15 cellular contexts compared by ENCODE assay signal in genomic region chr4:8516061-8516573, GRCh38.
"Had no signal": no experiment of that assay in that cellular context is flagged by ENCODE, and none has a peak within 500 bp of the region (broad histone marks: within the 10 kb centered on the region; RNA-seq: fewer than 3 reads in every experiment).

No MANE protein-coding gene starts in this region.

- H3K27ac ChIP-seq: colonic mucosa, heart right ventricle, neutrophil, testis had no signal

- H3K36me3 ChIP-seq: colonic mucosa, heart right ventricle, neutrophil had no signal

- H3K27ac Mint-ChIP-seq: activated T-helper 2 cell treated with anti-CD3 and anti-CD28 coated beads, Interferon-gamma antibody, Interleukin-2, Interleukin-4, amounts not matched to agents 10 μg/mL and 5 μg/mL and 100 μg/mL, durations not matched to agents 14 hours and 24 hours and 36 hours had no signal

- H3K4me3 ChIP-seq: colonic mucosa, heart right ventricle, testis had no signal

- FAIRE-seq: TTC549 had no signal

- ATAC-seq: left ventricle myocardium superior; stimulated activated naive CD8-positive, alpha-beta T cell treated with anti-CD3 and anti-CD28 coated beads, Interleukin-15, Interleukin-2, amounts not matched to agents 100 U/mL and 50 U/mL, for 24 hours had no signal

- H3K9me3 ChIP-seq: colonic mucosa, neutrophil, testis had no signal

- H3K9me3 Mint-ChIP-seq: activated T-helper 2 cell treated with anti-CD3 and anti-CD28 coated beads, Interferon-gamma antibody, Interleukin-2, Interleukin-4, amounts not matched to agents 10 μg/mL and 5 μg/mL and 100 μg/mL, durations not matched to agents 14 hours and 24 hours and 36 hours had no signal

- DNase-seq: activated CD4-positive, CD25-positive, alpha-beta regulatory T cell; activated naive CD4-positive, alpha-beta T cell treated with anti-CD3 and anti-CD28 coated beads, Interleukin-2, amount 50 U/mL, for 16 hours; caudate nucleus; colonic mucosa; foreskin melanocyte; heart right ventricle; left ventricle myocardium superior; right cardiac atrium; stimulated activated CD4-positive, alpha-beta T cell treated with anti-CD3 and anti-CD28 coated beads, Interleukin-2, amount 100 ng/mL, for 48 hours; stimulated activated naive CD8-positive, alpha-beta T cell treated with anti-CD3 and anti-CD28 coated beads, Interleukin-15, Interleukin-2, amounts not matched to agents 100 U/mL and 50 U/mL, for 24 hours; T-helper 2 cell; testis had no signal

- H3K27me3 ChIP-seq: colonic mucosa, heart right ventricle, neutrophil, testis had no signal

- H3K4me1 ChIP-seq: colonic mucosa, heart right ventricle, testis had no signal
